ENCODE assay signal across 8 cellular contexts in the genomic region with DNA sequence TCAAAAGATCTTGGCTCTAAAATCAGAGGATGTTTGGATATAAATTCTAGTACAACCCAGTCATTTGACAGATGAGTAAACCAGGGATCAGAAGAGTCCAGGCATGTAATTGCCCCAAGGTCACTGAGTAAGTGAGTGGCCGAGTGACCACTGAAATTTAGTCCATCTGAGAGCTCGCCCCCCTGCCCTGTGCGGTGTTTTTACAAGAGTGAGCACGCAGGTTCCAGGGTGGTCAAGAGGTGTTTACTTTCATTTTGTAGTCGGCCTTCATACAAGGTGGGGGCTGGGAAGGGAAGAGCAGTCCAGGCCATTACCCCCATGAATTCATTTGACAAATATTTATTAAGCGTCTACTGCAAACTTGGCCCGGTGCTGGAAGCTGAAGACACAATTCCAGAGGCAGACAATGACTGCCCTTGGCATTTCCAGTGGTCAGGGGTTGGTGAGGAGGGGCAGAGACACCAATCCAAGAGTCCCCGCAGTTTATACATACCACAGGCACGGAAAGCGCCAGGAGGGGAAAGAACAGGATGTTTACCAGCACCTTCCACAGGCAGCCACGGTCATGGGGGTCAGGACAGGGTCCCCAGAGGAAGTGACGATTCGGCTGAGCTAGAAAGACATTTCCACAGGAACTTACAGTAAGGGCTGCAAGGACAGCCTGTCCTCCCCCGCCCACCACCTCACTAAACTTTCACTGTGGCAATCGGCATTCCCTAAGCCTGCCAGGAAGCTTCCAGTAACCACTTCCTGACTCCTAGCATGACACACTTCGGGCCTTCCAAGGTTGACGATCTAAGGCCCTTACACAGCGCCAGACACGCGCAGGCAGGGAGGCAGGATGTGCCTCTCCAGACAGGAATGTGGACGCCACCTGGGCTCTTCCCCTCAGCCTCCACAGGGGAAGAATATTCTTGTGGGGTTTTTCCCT. TPM values are rescaled to one million over a fixed set of nuclear protein-coding genes. Genes with fewer than 3 reads are reported as not detected.
DNase-seq lines count a peak whose midpoint lies in the region; ATAC-seq, FAIRE-seq and TF ChIP-seq lines count a peak whose summit lies in the region.

No MANE protein-coding gene starts in this region.

- peaks cover 17% of the 10 kb centered on the region for H3K79me2 ChIP-seq in astrocyte (ENCODE audit: insufficient read depth, low read length)

- no peaks in the 10 kb centered on the region for H3K9me3 ChIP-seq in A673 (ENCODE audit: low read depth, low read length, poor library complexity, severe bottlenecking)
- no peaks in the 10 kb centered on the region for H3K9me3 ChIP-seq in astrocyte (ENCODE audit: insufficient read depth, low read depth, low read length)

- H3K4me3 Mint-ChIP-seq in astrocyte (ENCODE audit: unreplicated experiment): peak overlapping the region; percentile 43

- H3K4me3 ChIP-seq in A673 (ENCODE audit: low read depth, low read length, poor library complexity, severe bottlenecking) (no peak overlapping the region), astrocyte (ENCODE audit: insufficient read depth, low read depth, low read length) (peak overlapping the region; percentile 42)

- no peaks in the 10 kb centered on the region for H3K27me3 ChIP-seq in A673 (replicated peaks; ENCODE audit: insufficient read depth, low read depth, low read length, poor library complexity)
- no peaks in the 10 kb centered on the region for H3K27me3 ChIP-seq in astrocyte (ENCODE audit: insufficient read depth, low read length)

- peaks cover 3% of the 10 kb centered on the region for H3K9me3 Mint-ChIP-seq in astrocyte (ENCODE audit: unreplicated experiment)

- TF ChIP-seq CTCF in A673 (conservative IDR thresholded peaks at IDR 0.05; ENCODE audit: low read depth, low read length) (no peak), astrocyte (IDR thresholded peaks at IDR 0.05; ENCODE audit: insufficient read depth, low read depth, low read length) (no peak)

- H3K36me3 Mint-ChIP-seq in astrocyte (ENCODE audit: low read depth, unreplicated experiment): no peaks in the 10 kb centered on the region

- peak overlapping the region; percentile 42 for H2AFZ ChIP-seq in astrocyte (ENCODE audit: low read depth, low read length)

- ATAC-seq in GM18511 (IDR thresholded peaks at IDR 0.05; ENCODE audit: unreplicated experiment): no peak
- no peak for ATAC-seq in GM19397 (IDR thresholded peaks at IDR 0.05; ENCODE audit: unreplicated experiment)

- intact Hi-C loops in A673 (cut with micrococcal nuclease; ENCODE audit: unreplicated experiment): loop anchor here (5.0 kb wide), 1 partner anchor 75 kb away; the partner anchor contains the start of gene MT1X

- H3K4me2 ChIP-seq in astrocyte (ENCODE audit: low read length): peak overlapping the region; percentile 88

- CTCF ChIA-PET in A673 (lab: Charles Lee): interaction anchor here (0.6 to 1.0 kb wide), 2 partner anchors 15 to 37 kb away, joined by 3 read pairs; no protein-coding TSS in a partner anchor

- FAIRE-seq in astrocyte (lab: Jason Lieb, UNC): peak; percentile 37

- H3K27me3 Mint-ChIP-seq in astrocyte (ENCODE audit: low read depth, unreplicated experiment): peaks cover 10% of the 10 kb centered on the region

- POLR2A ChIA-PET in A673 (lab: Charles Lee; ENCODE audit: low non-redundant PET): no interaction called here

- H4K20me1 ChIP-seq in astrocyte (ENCODE audit: insufficient read depth, low read length): peaks cover 5% of the 10 kb centered on the region

- no TSS peak for BruUV-seq in A673 (replicated peaks; lab: Mats Ljungman, UMichigan)

- peak overlapping the region; percentile 92 for H3K9ac ChIP-seq in astrocyte (ENCODE audit: low read length)

- H3K36me3 ChIP-seq in A673 (ENCODE audit: insufficient read depth, low read length, poor library complexity, severe bottlenecking) (no peaks in the 10 kb centered on the region), astrocyte (ENCODE audit: insufficient read depth, low read length) (no peaks in the 10 kb centered on the region)

- peak overlapping the region; percentile 93 for H3K27ac Mint-ChIP-seq in astrocyte (ENCODE audit: unreplicated experiment)

- H3K4me1 Mint-ChIP-seq in astrocyte (ENCODE audit: low read depth, unreplicated experiment): peaks cover 33% of the 10 kb centered on the region

- H3K4me1 ChIP-seq in A673 (ENCODE audit: insufficient read depth, low read length, poor library complexity, severe bottlenecking) (peaks cover 34% of the 10 kb centered on the region), astrocyte (ENCODE audit: insufficient read depth, low read length) (peaks cover 45% of the 10 kb centered on the region)

- no peak for DNase-seq in A673 (ENCODE audit: low spot score)
- DNase-seq in HS-27A (ENCODE audit: low read depth): peak; percentile 90
- peak; percentile 100 for DNase-seq in astrocyte (ENCODE audit: low read depth)
- DNase-seq in iris pigment epithelial cell (ENCODE audit: low read depth): peak; percentile 98
- DNase-seq in smooth muscle cell of the brain vasculature (ENCODE audit: low read depth, low spot score): peak; percentile 84
- DNase-seq in NCI-H146 treated with DMSO at 0.1 percent for 48 hours (lab: John Stamatoyannopoulos, UW; ENCODE audit: unreplicated experiment): no peak

- H3K27ac ChIP-seq in A673 (ENCODE audit: low read depth, low read length, poor library complexity, severe bottlenecking) (peak overlapping the region; percentile 72), astrocyte (ENCODE audit: low read depth, low read length) (peak overlapping the region; percentile 92)

RNA-seq across cellular contexts. Expression of gene MT2A, which starts 1.4 kb away (rescaled TPM):
- 81.8 and 218 TPM in 2 replicates for total RNA-seq in A673 (2021)
- total RNA-seq in astrocyte: 84.2 and 112 TPM in 2 replicates

RNA-seq across cellular contexts. Expression of gene MT3, which starts 17.6 kb away (rescaled TPM):
- total RNA-seq in A673 (2021) (not detected in 2 replicates), astrocyte (not detected in 2 replicates)

RNA-seq across cellular contexts. Expression of gene MT1E, which starts 18.6 kb away (rescaled TPM):
- total RNA-seq in A673 (2021) (21.6 and 50.6 TPM in 2 replicates), astrocyte (10.7 and 11.9 TPM in 2 replicates)

RNA-seq across cellular contexts. Expression of gene MT1M, which starts 25.5 kb away (rescaled TPM):
- total RNA-seq in A673 (2021): 0.49 TPM in 1 of 2 replicates, not detected in the other
- total RNA-seq in astrocyte: not detected in 2 replicates

RNA-seq across cellular contexts. Expression of gene MT1A, which starts 31.5 kb away (rescaled TPM):
- total RNA-seq in A673 (2021) (not detected in 2 replicates), astrocyte (not detected in 2 replicates)

Comparison
In these comparisons a context has a peak if more than half of its experiments do, and no peak if none do; other contexts are left out.
1. DNase-seq: peak in HS-27A (single experiment), astrocyte (single experiment), iris pigment epithelial cell (single experiment) and smooth muscle cell of the brain vasculature (single experiment); none in A673 (single experiment) and NCI-H146 treated with DMSO at 0.1 percent for 48 hours (single experiment).